Comparison of ENCODE assay signal across 10 cellular contexts in genomic region chr16:71896688-71897368, GRCh38. TPM values are rescaled to one million over a fixed set of nuclear protein-coding genes. Genes with fewer than 3 reads are reported as not detected.
A peak's percentile ranks its signal among the peaks of the same experiment; 100 is the strongest.
DNase-seq lines count a peak whose midpoint lies in the region; ATAC-seq and TF ChIP-seq lines count a peak whose summit lies in the region.
"Had no signal": no experiment of that assay in that cellular context is flagged by ENCODE, and none has a peak within 500 bp of the region (broad histone marks: within the 10 kb centered on the region; RNA-seq: fewer than 3 reads in every experiment).

No MANE protein-coding gene starts in this region.

- peaks cover 29% of the 10 kb centered on the region for H3K9me3 Mint-ChIP-seq in nephron progenitor cell

- H4K20me1 ChIP-seq in Karpas-422 (ENCODE audit: insufficient read depth, low read depth, low read length) = peaks cover 9% of the 10 kb centered on the region

- H3K27ac ChIP-seq in Karpas-422 (ENCODE audit: low read length) = peak overlapping the region; percentile 88; the same call in 1 of the 2 replicates
- H3K27ac ChIP-seq in duodenal mucosa (ENCODE audit: low read depth, low read length) = no peak overlapping the region

- no peaks in the 10 kb centered on the region for H3K9me3 ChIP-seq in Karpas-422 (ENCODE audit: low read length)
- H3K9me3 ChIP-seq in duodenal mucosa (ENCODE audit: control insufficient read depth in 1 of 2, low read length in 2 of 2) = no peaks in the 10 kb centered on the region

- peak overlapping the region; percentile 30 for H3K27ac Mint-ChIP-seq in nephron progenitor cell

- H3K27me3 ChIP-seq in BJ (ENCODE audit: control insufficient read depth, insufficient read depth, low read length) (no peaks in the 10 kb centered on the region), Karpas-422 (ENCODE audit: low read length) (no peaks in the 10 kb centered on the region), duodenal mucosa (ENCODE audit: control insufficient read depth in 1 of 2, insufficient read depth in 2 of 2, low read length in 2 of 2) (no peaks in the 10 kb centered on the region)

- H3K27me3 Mint-ChIP-seq in nephron progenitor cell (ENCODE audit: low read depth, poor library complexity) = peaks cover 2% of the 10 kb centered on the region

- H3K36me3 ChIP-seq in BJ (ENCODE audit: control insufficient read depth, insufficient read depth, low read length) = peaks cover 1% of the 10 kb centered on the region; the same call in 1 of the 2 replicates
- H3K36me3 ChIP-seq in Karpas-422 (ENCODE audit: insufficient read depth, low read length) = peaks cover 13% of the 10 kb centered on the region; the same call in 1 of the 2 replicates
- no peaks in the 10 kb centered on the region for H3K36me3 ChIP-seq in duodenal mucosa (ENCODE audit: control insufficient read depth in 1 of 2, insufficient read depth in 2 of 2, low read length in 2 of 2)

- H3K4me2 ChIP-seq in Karpas-422 (ENCODE audit: low read depth, low read length, poor library complexity, severe bottlenecking) = peak overlapping the region; percentile 100

- intact Hi-C loops in lower leg skin (cut with DNase I; ENCODE audit: low total_unique reads) = no loop called here

- ATAC-seq in HG02884 (IDR thresholded peaks at IDR 0.05; ENCODE audit: unreplicated experiment) (no peak), GM19351 (IDR thresholded peaks at IDR 0.05; ENCODE audit: unreplicated experiment) (no peak)

- TF ChIP-seq POLR2A in lower leg skin (IDR thresholded peaks at IDR 0.05) = no peak

- H2AFZ ChIP-seq in Karpas-422 (ENCODE audit: low read length) = no peak overlapping the region

- H3K4me3 Mint-ChIP-seq in nephron progenitor cell = peak overlapping the region; percentile 99

- H3K4me1 Mint-ChIP-seq in nephron progenitor cell = peaks cover 23% of the 10 kb centered on the region

- peak overlapping the region; percentile 96 for H3K4me3 ChIP-seq in BJ (ENCODE audit: low read depth, low read length)
- H3K4me3 ChIP-seq in Karpas-422 (ENCODE audit: low read length) = peak overlapping the region; percentile 99
- peak overlapping the region; percentile 84 to 100 for H3K4me3 ChIP-seq in duodenal mucosa (ENCODE audit: low read depth in 1 of 2, low read length in 2 of 2)
- no peak overlapping the region for H3K4me3 ChIP-seq in lower leg skin (ENCODE audit: low read depth, poor library complexity, severe bottlenecking)

- DNase-seq in BJ (ENCODE audit: low read depth) (no peak), Karpas-422 (no peak), nephron progenitor cell (no peak), lower leg skin (ENCODE audit: low spot score in 2 of 2) (no peak), HK-2 (ENCODE audit: unreplicated experiment) (no peak)
- DNase-seq: foreskin melanocyte, NCI-H2171 had no signal

- H3K9me2 ChIP-seq in Karpas-422 (replicated peaks; ENCODE audit: insufficient read depth, low read length) = no peaks in the 10 kb centered on the region

- CTCF ChIA-PET in BJ (lab: Yijun Ruan, JAX) = interaction anchor here (0.7 to 5.0 kb wide), 3 partner anchors 10 to 14 kb away, joined by 3 to 30 read pairs (median 3); no protein-coding TSS in a partner anchor

- H3K79me2 ChIP-seq in Karpas-422 (ENCODE audit: low read length) = peaks cover 71% of the 10 kb centered on the region

- TF ChIP-seq CTCF in BJ (IDR thresholded peaks at IDR 0.05; ENCODE audit: insufficient read depth, low read depth, low read length) (no peak), nephron progenitor cell (IDR thresholded peaks at IDR 0.05) (no peak), lower leg skin (IDR thresholded peaks at IDR 0.05) (no peak)

- H3K9ac ChIP-seq in Karpas-422 (ENCODE audit: low read length) = peak overlapping the region; percentile 100
- H3K9ac ChIP-seq in duodenal mucosa (ENCODE audit: low read depth in 1 of 2, low read length in 2 of 2) = peak overlapping the region; percentile 93 to 100

- H3K4me1 ChIP-seq in Karpas-422 (ENCODE audit: low read length) (peaks cover 22% of the 10 kb centered on the region), duodenal mucosa (ENCODE audit: control insufficient read depth in 1 of 2, insufficient read depth in 2 of 2, low read length in 2 of 2) (peaks cover 12 to 26% of the 10 kb centered on the region in 2 donors)

- peaks cover 49% of the 10 kb centered on the region for H3K36me3 Mint-ChIP-seq in nephron progenitor cell (ENCODE audit: low read depth)

- 49 to 52% methylated on average over 15 of the region's 15 CpGs for WGBS in lower leg skin, 2 donors

- POLR2A ChIA-PET in BJ (lab: Charles Lee) = no interaction called here

RNA-seq across cellular contexts. Expression of gene IST1, which starts 1.5 kb away (rescaled TPM):
- polyA plus RNA-seq in BJ (2011; rRNA removed) = 227 and 236 TPM in 2 replicates
- 109 and 148 TPM in 2 replicates for polyA minus RNA-seq in BJ (2011; rRNA and poly(A)+ RNA removed)
- 123 and 160 TPM in 2 replicates for total RNA-seq in Karpas-422 (2014; rRNA removed; shearing (Covaris generic); ENCODE audit: low replicate concordance)
- total RNA-seq in lower leg skin = 100 to 1,000 TPM; 153 to 227 (median 197) TPM

RNA-seq across cellular contexts. Expression of gene ZNF821, which starts 12.8 kb away (rescaled TPM):
- 3.5 and 5.0 TPM in 2 replicates for polyA plus RNA-seq in BJ (2011; rRNA removed)
- 2.0 and 2.4 TPM in 2 replicates for polyA minus RNA-seq in BJ (2011; rRNA and poly(A)+ RNA removed)
- 6.4 and 16.2 TPM in 2 replicates for total RNA-seq in Karpas-422 (2014; rRNA removed; shearing (Covaris generic); ENCODE audit: low replicate concordance)
- 10 to 100 TPM; 13.6 to 21.0 (median 17.2) TPM for total RNA-seq in lower leg skin

RNA-seq across cellular contexts. Expression of gene ATXN1L, which starts 51.1 kb away (rescaled TPM):
- 13.5 and 13.6 TPM in 2 replicates for polyA plus RNA-seq in BJ (2011; rRNA removed)
- polyA minus RNA-seq in BJ (2011; rRNA and poly(A)+ RNA removed) = 11.5 and 13.4 TPM in 2 replicates
- total RNA-seq in Karpas-422 (2014; rRNA removed; shearing (Covaris generic); ENCODE audit: low replicate concordance) = 12.2 and 15.1 TPM in 2 replicates
- 10 to 100 TPM; 21.8 to 29.7 (median 27.2) TPM for total RNA-seq in lower leg skin
